8 cellular contexts compared by ENCODE assay signal in the genomic region with DNA sequence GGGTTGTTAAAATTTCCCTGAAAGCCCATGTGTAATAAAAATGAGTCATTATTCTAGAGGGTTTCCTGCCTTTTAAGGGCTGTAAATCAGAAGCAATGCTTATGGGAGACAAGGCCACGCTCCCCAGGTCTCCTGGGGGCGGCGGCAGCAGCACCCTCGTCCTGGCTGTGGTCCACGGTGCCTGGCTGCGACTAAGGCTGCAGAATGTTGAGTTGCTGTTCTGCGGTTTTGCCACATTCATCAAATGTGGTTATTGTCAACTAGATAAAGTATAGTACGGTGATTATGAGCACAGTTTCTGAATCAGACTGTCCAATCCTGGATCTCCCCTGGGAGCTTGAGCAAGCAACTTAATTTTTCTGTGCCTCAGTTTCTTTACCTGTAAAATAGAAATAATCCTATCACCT. TPM values are rescaled to one million over a fixed set of nuclear protein-coding genes. Genes with fewer than 3 reads are reported as not detected.
A peak's percentile ranks its signal among the peaks of the same experiment; 100 is the strongest.
DNase-seq lines count a peak whose midpoint lies in the region; ATAC-seq, FAIRE-seq and TF ChIP-seq lines count a peak whose summit lies in the region.

No MANE protein-coding gene starts in this region.

- H3K4me3 ChIP-seq in KMS-11 (IDR thresholded peaks at IDR 0.05; ENCODE audit: insufficient read depth, low read depth, low read length) (no peak overlapping the region), left lung (no peak overlapping the region)

- intact Hi-C loops in left lung (cut with DNase I) = no loop called here

- no peaks in the 10 kb centered on the region for H4K20me1 ChIP-seq in KMS-11 (ENCODE audit: insufficient read depth)

- H3K36me3 ChIP-seq in KMS-11 (ENCODE audit: insufficient read depth) = no peaks in the 10 kb centered on the region
- no peaks in the 10 kb centered on the region for H3K36me3 ChIP-seq in left lung

- H3K9me3 ChIP-seq in left lung = no peaks in the 10 kb centered on the region

- ATAC-seq in GM18520 (IDR thresholded peaks at IDR 0.05; ENCODE audit: unreplicated experiment) (peak; percentile 30), left lung (peak; percentile 19), GM21515 (IDR thresholded peaks at IDR 0.05; ENCODE audit: unreplicated experiment) (no peak)

- peak in 2 of 3 experiments; percentile 45 to 73 for DNase-seq in activated CD8-positive, alpha-beta memory T cell treated with anti-CD3 and anti-CD28 coated beads for 48 hours (ENCODE audit: low read depth in 2 of 3, low spot score in 2 of 3)
- DNase-seq in left lung (no peak), frontal cortex (ENCODE audit: low spot score in 2 of 2) (no peak), NCI-H2196 (lab: John Stamatoyannopoulos, UW; ENCODE audit: unreplicated experiment) (no peak), OCI-M2 (lab: John Stamatoyannopoulos, UW; ENCODE audit: unreplicated experiment) (no peak)

- H3K27me3 ChIP-seq in KMS-11 (ENCODE audit: insufficient read depth, low read depth) (no peaks in the 10 kb centered on the region), left lung (no peaks in the 10 kb centered on the region)

- H3K27ac ChIP-seq in KMS-11 (no peak overlapping the region), left lung (no peak overlapping the region)

- H3K4me1 ChIP-seq in KMS-11 (ENCODE audit: low read depth, poor library complexity, severe bottlenecking) (peaks cover 15% of the 10 kb centered on the region), left lung (peaks cover 0 to 20% of the 10 kb centered on the region in 2 donors)

- FAIRE-seq in frontal cortex (lab: Jason Lieb, UNC) = no peak

- TF ChIP-seq CTCF in KMS-11 (conservative IDR thresholded peaks at IDR 0.05; ENCODE audit: low read depth, low read length) (no peak), left lung (IDR thresholded peaks at IDR 0.05) (no peak)

- no peak overlapping the region for H3K9ac ChIP-seq in KMS-11

- H2AFZ ChIP-seq in KMS-11 (ENCODE audit: low read depth) = no peak overlapping the region

- peak overlapping the region; percentile 24; the same call in 1 of the 2 replicates for H3K4me2 ChIP-seq in KMS-11

- no peaks in the 10 kb centered on the region for H3K79me2 ChIP-seq in KMS-11 (ENCODE audit: insufficient read depth, low read depth)

RNA-seq across cellular contexts. Expression of a gene that starts 11.9 kb away (rescaled TPM):
- total RNA-seq in left lung = 100 to 1,000 TPM in 1 of 2 donors, 10 to 100 TPM in 1; 69.8 to 118 TPM
- total RNA-seq in frontal cortex = 73.0 TPM

Comparison
In these comparisons a context has a peak if more than half of its experiments do, and no peak if none do; other contexts are left out.
1. DNase-seq: peak in activated CD8-positive, alpha-beta memory T cell treated with anti-CD3 and anti-CD28 coated beads for 48 hours (2 of 3); none in left lung (0 of 2), frontal cortex (0 of 2), NCI-H2196 (single experiment) and OCI-M2 (single experiment).